Comparison of ENCODE assay signal across 10 cellular contexts in the genomic region with DNA sequence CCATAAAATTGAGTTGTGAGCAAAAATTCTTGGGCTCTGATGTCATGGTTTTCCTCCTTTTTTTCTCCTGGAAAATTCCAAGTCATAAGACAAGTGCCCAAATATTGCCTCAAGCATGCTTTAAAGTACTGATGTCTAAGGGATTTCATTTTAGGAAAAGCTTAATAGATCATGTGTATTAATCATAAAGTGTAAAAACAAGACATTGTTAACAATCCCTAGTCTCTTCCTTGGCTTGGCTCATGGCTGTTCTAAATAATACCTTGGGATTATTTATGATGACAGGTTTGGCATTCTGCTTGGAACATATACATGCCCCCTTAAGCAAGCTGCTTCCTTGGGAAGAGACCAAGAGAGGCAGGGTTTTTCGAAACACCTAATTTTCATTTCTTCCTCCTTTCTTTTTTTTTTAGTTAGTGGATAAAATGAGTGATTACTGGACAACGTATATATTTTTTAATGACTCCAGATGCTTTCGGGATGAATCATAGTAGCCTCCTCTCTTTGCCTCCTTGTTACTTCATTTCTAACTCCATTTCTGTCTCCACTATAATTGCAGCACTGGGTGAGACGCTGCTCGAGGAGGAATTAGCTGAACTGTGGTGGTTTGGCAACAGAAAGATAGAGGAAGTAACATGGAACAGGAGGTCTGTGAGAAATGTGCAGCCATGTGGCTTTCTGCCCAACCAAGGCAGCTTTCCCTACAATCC.
A peak's percentile ranks its signal among the peaks of the same experiment; 100 is the strongest.
DNase-seq lines count a peak whose midpoint lies in the region; ATAC-seq and TF ChIP-seq lines count a peak whose summit lies in the region.
"Had no signal": no experiment of that assay in that cellular context is flagged by ENCODE, and none has a peak within 500 bp of the region (broad histone marks: within the 10 kb centered on the region; RNA-seq: fewer than 3 reads in every experiment).

No MANE protein-coding gene starts in this region.

- no peak for TF ChIP-seq RAD21 in SK-N-SH (IDR thresholded peaks at IDR 0.05; ENCODE audit: low read length)

- H3K79me2 ChIP-seq in SK-N-SH (ENCODE audit: insufficient read depth), result no peaks in the 10 kb centered on the region
- no peaks in the 10 kb centered on the region for H3K79me2 ChIP-seq in PC-3 (ENCODE audit: low read length)

- no peak for TF ChIP-seq CTCF in SK-N-SH (IDR thresholded peaks at IDR 0.05)
- no peak for TF ChIP-seq CTCF in PC-3 (conservative IDR thresholded peaks at IDR 0.05; ENCODE audit: low read depth, low read length)
- no peak for TF ChIP-seq CTCF in testis (IDR thresholded peaks at IDR 0.05)
- no peak for TF ChIP-seq CTCF in suprapubic skin (IDR thresholded peaks at IDR 0.05)

- TF ChIP-seq POLR2A in testis (IDR thresholded peaks at IDR 0.05) (no peak), suprapubic skin (IDR thresholded peaks at IDR 0.05) (no peak)

- ATAC-seq in SK-N-SH treated with all-trans-retinoic acid at 6 μM for 48 hours (no peak), PC-3 (peak; percentile 66), HG02642 (IDR thresholded peaks at IDR 0.05; ENCODE audit: poor library complexity, unreplicated experiment) (no peak)

- intact Hi-C loops in PC-3 (cut with micrococcal nuclease) (loop anchor here (1.0 to 10.0 kb wide), 4 partner anchors 28 to 436 kb away; no protein-coding TSS in a partner anchor), testis (cut with DNase I; ENCODE audit: low total_unique reads) (no loop called here)

- H3K9me3 ChIP-seq in SK-N-SH (no peaks in the 10 kb centered on the region), PC-3 (ENCODE audit: low read length) (no peaks in the 10 kb centered on the region), testis (no peaks in the 10 kb centered on the region), suprapubic skin (no peaks in the 10 kb centered on the region)
- H3K9me3 ChIP-seq: SJCRH30 had no signal

- no peak overlapping the region for H2AFZ ChIP-seq in SK-N-SH (ENCODE audit: low read depth)
- H2AFZ ChIP-seq in PC-3 (ENCODE audit: low read length), result peak overlapping the region; percentile 51

- peaks cover 0 to 14% of the 10 kb centered on the region in 2 experiments; a peak in 1 of 4 replicates for H3K4me1 ChIP-seq in SK-N-SH (ENCODE audit: control insufficient read depth in 1 of 2, insufficient read depth in 2 of 2, low read depth in 1 of 2, low read length in 1 of 2)
- peaks cover 50% of the 10 kb centered on the region for H3K4me1 ChIP-seq in PC-3 (ENCODE audit: insufficient read depth, low read length)
- no peaks in the 10 kb centered on the region for H3K4me1 ChIP-seq in testis
- H3K4me1 ChIP-seq in suprapubic skin, result peaks cover 29% of the 10 kb centered on the region

- H3K36me3 ChIP-seq in SK-N-SH (replicated peaks in 1 of 2; ENCODE audit: control insufficient read depth in 1 of 2, insufficient read depth in 2 of 2, low read length in 1 of 2), result no peaks in the 10 kb centered on the region
- H3K36me3 ChIP-seq in PC-3 (ENCODE audit: low read depth, low read length), result no peaks in the 10 kb centered on the region
- H3K36me3 ChIP-seq in testis (ENCODE audit: low read depth, missing control alignments), result no peaks in the 10 kb centered on the region
- no peaks in the 10 kb centered on the region for H3K36me3 ChIP-seq in suprapubic skin
- H3K36me3 ChIP-seq: SJCRH30 had no signal

- TF ChIP-seq EP300 in SK-N-SH (IDR thresholded peaks at IDR 0.05; ENCODE audit: borderline replicate concordance in 1 of 2, low read depth in 1 of 2, low read length in 1 of 2), result no peak
- no peak for TF ChIP-seq EP300 in suprapubic skin (IDR thresholded peaks at IDR 0.05)

- H3K27ac ChIP-seq in SK-N-SH (ENCODE audit: low read depth in 2 of 2, low read length in 1 of 2), result no peak overlapping the region
- peak overlapping the region; percentile 78 for H3K27ac ChIP-seq in PC-3 (ENCODE audit: low read length)
- H3K27ac ChIP-seq in testis, result no peak overlapping the region
- no peak overlapping the region for H3K27ac ChIP-seq in suprapubic skin
- H3K27ac ChIP-seq: C4-2B, SJCRH30 had no signal

- H3K9ac ChIP-seq in SK-N-SH, result no peak overlapping the region
- peak overlapping the region; percentile 10 for H3K9ac ChIP-seq in PC-3 (ENCODE audit: low read length)

- H3K27me3 ChIP-seq in SK-N-SH (ENCODE audit: insufficient read depth) (no peaks in the 10 kb centered on the region), PC-3 (ENCODE audit: low read length) (no peaks in the 10 kb centered on the region), testis (no peaks in the 10 kb centered on the region), suprapubic skin (no peaks in the 10 kb centered on the region)
- H3K27me3 ChIP-seq: SJCRH30 had no signal

- CTCF ChIA-PET in SK-N-SH (lab: Yijun Ruan, JAX), result interaction anchor here (0.7 to 1.4 kb wide), 2 partner anchors 588 to 1538 kb away, joined by 3 read pairs; no protein-coding TSS in a partner anchor
- CTCF ChIA-PET in PC-3 (lab: Charles Lee), result no interaction called here

- H3K4me2 ChIP-seq in SK-N-SH, result 0 out of 2 replicates have a peak overlapping the region, but pooled peaks have one; percentile 11
- peak overlapping the region; percentile 47 for H3K4me2 ChIP-seq in PC-3 (ENCODE audit: low read length)

- H3F3A ChIP-seq in SK-N-SH (replicated peaks; ENCODE audit: insufficient read depth), result no peaks in the 10 kb centered on the region
- no peaks in the 10 kb centered on the region for H3F3A ChIP-seq in PC-3 (ENCODE audit: low read length, unreplicated experiment)

- 9% methylated on average over 5 of the region's 5 CpGs for WGBS in SK-N-SH (ENCODE audit: low lambda C conversion rate)
- 50 to 51% methylated on average over 5 of the region's 5 CpGs for WGBS in testis, 2 donors
- WGBS in suprapubic skin, result 25% methylated on average over 5 of the region's 5 CpGs

- POLR2A ChIA-PET in SK-N-SH (lab: Yijun Ruan, JAX), result interaction anchor here (0.7 kb wide), 1 partner anchor 73 kb away, joined by 11 read pairs; no protein-coding TSS in a partner anchor
- POLR2A ChIA-PET in PC-3 (lab: Charles Lee; ENCODE audit: unreplicated experiment), result interaction anchor here (0.6 to 0.7 kb wide), 2 partner anchors 28 to 171 kb away, joined by 3 to 5 read pairs; no protein-coding TSS in a partner anchor

- H3K4me3 ChIP-seq in SK-N-SH (ENCODE audit: low read depth in 2 of 2, low read length in 1 of 2), result no peak overlapping the region
- peak overlapping the region; percentile 22; the same call in 1 of the 2 replicates for H3K4me3 ChIP-seq in PC-3 (ENCODE audit: low read length)
- H3K4me3 ChIP-seq in testis, result no peak overlapping the region
- no peak overlapping the region for H3K4me3 ChIP-seq in suprapubic skin
- H3K4me3 ChIP-seq: SJCRH30 had no signal

- H3K9me2 ChIP-seq in SK-N-SH, result no peaks in the 10 kb centered on the region
- no peaks in the 10 kb centered on the region for H3K9me2 ChIP-seq in PC-3 (replicated peaks; ENCODE audit: low read length)

- DNase-seq in SK-N-SH (no peak), PC-3 (peak; percentile 78), fibroblast of the conjunctiva (ENCODE audit: low read depth) (peak; percentile 33), testis (peak; percentile 22), suprapubic skin (ENCODE audit: low spot score in 2 of 2) (no peak)
- no peak for DNase-seq in stimulated activated CD4-positive, alpha-beta T cell treated with anti-CD3 and anti-CD28 coated beads, Interleukin-4, amount 100 ng/mL, for 1 hour

- no TSS peak for BruUV-seq in PC-3 (replicated peaks; lab: Mats Ljungman, UMichigan)

- no peaks in the 10 kb centered on the region for H4K20me1 ChIP-seq in SK-N-SH (ENCODE audit: insufficient read depth)
- no peaks in the 10 kb centered on the region for H4K20me1 ChIP-seq in PC-3 (ENCODE audit: low read length)

TF ChIP-seq in SK-N-SH, 30 proteins besides CTCF, POLR2A, EP300 and RAD21 (continues in another document):
- no peak for TF ChIP-seq RCOR1 (IDR thresholded peaks at IDR 0.05; ENCODE audit: low read length)
- no peak for TF ChIP-seq GABPA (IDR thresholded peaks at IDR 0.05; ENCODE audit: low read depth)
- TF ChIP-seq FOXJ3 (CRISPR knock-in tag; IDR thresholded peaks at IDR 0.05), result no peak
- TF ChIP-seq, protein P1, sequence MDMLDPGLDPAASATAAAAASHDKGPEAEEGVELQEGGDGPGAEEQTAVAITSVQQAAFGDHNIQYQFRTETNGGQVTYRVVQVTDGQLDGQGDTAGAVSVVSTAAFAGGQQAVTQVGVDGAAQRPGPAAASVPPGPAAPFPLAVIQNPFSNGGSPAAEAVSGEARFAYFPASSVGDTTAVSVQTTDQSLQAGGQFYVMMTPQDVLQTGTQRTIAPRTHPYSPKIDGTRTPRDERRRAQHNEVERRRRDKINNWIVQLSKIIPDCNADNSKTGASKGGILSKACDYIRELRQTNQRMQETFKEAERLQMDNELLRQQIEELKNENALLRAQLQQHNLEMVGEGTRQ (IDR thresholded peaks at IDR 0.05; ENCODE audit: borderline replicate concordance, low read depth, low read length), result no peak

TF ChIP-seq in SK-N-SH treated with all-trans-retinoic acid at 6 μM for 48 hours, 23 proteins besides CTCF, POLR2A, EP300 and RAD21 (continues in another document):
- TF ChIP-seq ZFP30 (CRISPR knock-in tag; IDR thresholded peaks at IDR 0.05), result no peak
- no peak for TF ChIP-seq SNAI2 (CRISPR knock-in tag; IDR thresholded peaks at IDR 0.05)
- no peak for TF ChIP-seq CSDC2 (CRISPR knock-in tag; IDR thresholded peaks at IDR 0.05)
- TF ChIP-seq RARB (CRISPR knock-in tag; IDR thresholded peaks at IDR 0.05), result no peak
- no peak for TF ChIP-seq ARNTL (CRISPR knock-in tag; IDR thresholded peaks at IDR 0.05; ENCODE audit: borderline replicate concordance, low read depth)
- no peak for TF ChIP-seq BACH2 (CRISPR knock-in tag; IDR thresholded peaks at IDR 0.05; ENCODE audit: borderline replicate concordance)
- TF ChIP-seq ESRRG (CRISPR knock-in tag; IDR thresholded peaks at IDR 0.05), result no peak
- no peak for TF ChIP-seq ZNF8 (CRISPR knock-in tag; IDR thresholded peaks at IDR 0.05)
- TF ChIP-seq ZC3H10 (CRISPR knock-in tag; IDR thresholded peaks at IDR 0.05), result no peak
- no peak for TF ChIP-seq PATZ1 (CRISPR knock-in tag; IDR thresholded peaks at IDR 0.05; ENCODE audit: borderline replicate concordance)
- TF ChIP-seq OSR1 (CRISPR knock-in tag; IDR thresholded peaks at IDR 0.05), result no peak
- TF ChIP-seq ISL1 (CRISPR knock-in tag; IDR thresholded peaks at IDR 0.05), result no peak

Comparison
In these comparisons a context has a peak if more than half of its experiments do, and no peak if none do; other contexts are left out.
1. DNase-seq: peak in PC-3 (single experiment), fibroblast of the conjunctiva (single experiment) and testis (single experiment); none in SK-N-SH (single experiment), suprapubic skin (0 of 2) and stimulated activated CD4-positive, alpha-beta T cell treated with anti-CD3 and anti-CD28 coated beads, Interleukin-4, amount 100 ng/mL, for 1 hour (single experiment).